In the genomic region with DNA sequence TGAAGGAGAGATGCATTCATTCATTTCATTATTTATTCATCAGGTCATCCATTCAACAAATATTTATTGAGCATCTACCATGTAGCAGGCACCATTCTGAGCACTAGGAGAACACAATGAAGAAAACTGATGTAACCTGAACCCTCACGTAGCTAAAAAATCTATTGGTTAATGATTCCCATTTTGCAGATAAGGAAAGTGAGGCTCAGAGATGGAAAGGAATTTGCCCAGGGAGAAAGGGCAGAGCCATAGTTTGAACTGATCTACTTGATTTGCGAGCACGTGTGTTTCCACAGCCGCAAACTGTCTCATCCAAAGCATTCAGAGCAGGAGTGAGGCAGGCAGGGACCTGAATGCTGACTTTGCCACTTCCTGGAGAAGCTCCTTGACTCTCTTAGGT, we compare ENCODE assay signal across 29 cellular contexts. TPM values are rescaled to one million over a fixed set of nuclear protein-coding genes. Genes with fewer than 3 reads are reported as not detected.
A peak's percentile ranks its signal among the peaks of the same experiment; 100 is the strongest.
DNase-seq lines count a peak whose midpoint lies in the region; ATAC-seq, FAIRE-seq and TF ChIP-seq lines count a peak whose summit lies in the region.
"Had no signal": no experiment of that assay in that cellular context is flagged by ENCODE, and none has a peak within 500 bp of the region (broad histone marks: within the 10 kb centered on the region; RNA-seq: fewer than 3 reads in every experiment).

No MANE protein-coding gene starts in this region.

- H3K9me3 ChIP-seq in K562 (replicated peaks; ENCODE audit: control insufficient read depth, insufficient read depth, low read depth, low read length) (no peaks in the 10 kb centered on the region; the same call in 1 of the 2 replicates), keratinocyte (ENCODE audit: control insufficient read depth, low read depth, low read length) (no peaks in the 10 kb centered on the region), mammary epithelial cell (replicated peaks; ENCODE audit: insufficient read depth, low read length) (no peaks in the 10 kb centered on the region)
- H3K9me3 ChIP-seq: BE2C had no signal

- no TSS peak for BruUV-seq in K562 (replicated peaks; lab: Mats Ljungman, UMichigan)
- BruUV-seq in mammary epithelial cell (replicated peaks; lab: Mats Ljungman, UMichigan): no TSS peak

- no peak for TF ChIP-seq RAD21 in K562 (CRISPR knock-in tag; conservative IDR thresholded peaks at IDR 0.05 in 1 of 2, IDR thresholded peaks at IDR 0.05 in 1 of 2)

- TF ChIP-seq POLR2A in K562 (conservative IDR thresholded peaks at IDR 0.05): no peak

- no peak for ATAC-seq in K562
- ATAC-seq: GM12878 had no signal

- CTCF ChIA-PET in K562 (lab: Yijun Ruan, JAX; ENCODE audit: low intra/inter-chr PET ratio) (no interaction called here), mammary epithelial cell (lab: Charles Lee; ENCODE audit: low non-redundant PET) (interaction anchor here (0.6 kb wide), 1 partner anchor 18 kb away, joined by 3 read pairs; no protein-coding TSS in a partner anchor)

- H3K27ac ChIP-seq in K562 (ENCODE audit: extremely low read depth, low read depth, low read length) (no peak overlapping the region), keratinocyte (ENCODE audit: control insufficient read depth, insufficient read depth, low read length) (no peak overlapping the region), mammary epithelial cell (ENCODE audit: insufficient read depth, low read depth, low read length) (no peak overlapping the region)
- H3K27ac ChIP-seq: BLaER1 had no signal

- dilution Hi-C loops in keratinocyte (cut with MboI; ENCODE audit: extremely low pct_ligation_motif_present, low sequenced_read_pairs) (no loop called here), mammary epithelial cell (cut with HindIII; ENCODE audit: low sequenced_read_pairs) (no loop called here)

- no peak for FAIRE-seq in K562 (lab: Jason Lieb, UNC)
- peak; percentile 94 for FAIRE-seq in keratinocyte (lab: Jason Lieb, UNC)
- FAIRE-seq: A204.1, GM12878, GM12892, GM18507 had no signal

- peaks cover 19 to 32% of the 10 kb centered on the region in 2 experiments; a peak in 4 of 5 replicates for H3K4me1 ChIP-seq in K562 (replicated peaks in 1 of 2; ENCODE audit: control insufficient read depth in 2 of 2, insufficient read depth in 2 of 2, low read length in 2 of 2)
- H3K4me1 ChIP-seq in keratinocyte (ENCODE audit: control insufficient read depth, extremely low read depth, insufficient read depth, low read length): peaks cover 35% of the 10 kb centered on the region
- peaks cover 32% of the 10 kb centered on the region for H3K4me1 ChIP-seq in mammary epithelial cell (ENCODE audit: insufficient read depth, low read length)
- H3K4me1 ChIP-seq: BE2C had no signal

- H3K4me2 ChIP-seq in K562 (ENCODE audit: insufficient read depth, low read length) (no peak overlapping the region), keratinocyte (ENCODE audit: control insufficient read depth, extremely low read depth, insufficient read depth, low read depth, low read length) (peak overlapping the region; percentile 24), mammary epithelial cell (ENCODE audit: insufficient read depth, low read depth, low read length) (no peak overlapping the region)
- H3K4me2 ChIP-seq: BLaER1 had no signal

- H3K36me3 ChIP-seq in K562 (ENCODE audit: control insufficient read depth, insufficient read depth, low read length) (no peaks in the 10 kb centered on the region), keratinocyte (ENCODE audit: control insufficient read depth in 2 of 2, extremely low read depth in 1 of 2, insufficient read depth in 2 of 2, low read length in 2 of 2) (peaks cover 2 to 6% of the 10 kb centered on the region in 2 experiments), mammary epithelial cell (ENCODE audit: insufficient read depth, low read length) (no peaks in the 10 kb centered on the region)
- H3K36me3 ChIP-seq: BE2C, BLaER1 had no signal

- 5% methylated on average over 4 of the region's 4 CpGs for WGBS in K562 (ENCODE audit: insufficient coverage, low coverage, missing lambda C conversion rate)
- 92% methylated on average over 4 of the region's 4 CpGs for WGBS in mammary epithelial cell (ENCODE audit: low coverage, missing lambda C conversion rate)

- TF ChIP-seq CTCF in K562 (IDR thresholded peaks at IDR 0.05 in 2 of 3, conservative IDR thresholded peaks at IDR 0.05 in 1 of 3; ENCODE audit: insufficient read depth in 2 of 3, low read depth in 1 of 3, low read length in 3 of 3) (no peak), keratinocyte (optimal IDR thresholded peaks at IDR 0.05 in 1 of 3, IDR thresholded peaks at IDR 0.05 in 1 of 3, conservative IDR thresholded peaks at IDR 0.05 in 1 of 3; ENCODE audit: extremely low read depth in 1 of 3, insufficient read depth in 2 of 3, low read length in 3 of 3) (no peak), mammary epithelial cell (conservative IDR thresholded peaks at IDR 0.05 in 1 of 2, IDR thresholded peaks at IDR 0.05 in 1 of 2; ENCODE audit: extremely low read depth in 1 of 2, insufficient read depth in 1 of 2, low read depth in 1 of 2, low read length in 2 of 2) (no peak)

- no peaks in the 10 kb centered on the region for H4K20me1 ChIP-seq in K562 (replicated peaks; ENCODE audit: control insufficient read depth, insufficient read depth, low read length)
- H4K20me1 ChIP-seq in keratinocyte (ENCODE audit: control insufficient read depth, extremely low read depth, insufficient read depth, low read length): no peaks in the 10 kb centered on the region
- H4K20me1 ChIP-seq in mammary epithelial cell (ENCODE audit: insufficient read depth, low read length): no peaks in the 10 kb centered on the region
- H4K20me1 ChIP-seq: BLaER1 had no signal

- DNase-seq in K562 (ENCODE audit: extremely low read depth in 1 of 4, low spot score in 3 of 4) (no peak), keratinocyte (ENCODE audit: low read depth, low spot score) (no peak), kidney tubule cell (ENCODE audit: low spot score) (no peak), mammary epithelial cell (no peak)
- DNase-seq: 8988T; ACHN; BE2C; C1 segment of cervical spinal cord; CD4-positive, alpha-beta memory T cell; CD4-positive, CD25-positive, alpha-beta regulatory T cell; CD8-positive, alpha-beta memory T cell; COR-L47; DMS 273 treated with DMSO at 0.1 percent for 48 hours; DMS153; DMS53; DMS79; DND-41; EL; GDM1 had no signal

- H3K9me1 ChIP-seq in K562 (ENCODE audit: control insufficient read depth, insufficient read depth, low read length): no peaks in the 10 kb centered on the region
- no peaks in the 10 kb centered on the region for H3K9me1 ChIP-seq in keratinocyte (ENCODE audit: control insufficient read depth, extremely low read depth, insufficient read depth, low read length)

- H3K27me3 ChIP-seq in K562 (ENCODE audit: control insufficient read depth in 2 of 2, insufficient read depth in 2 of 2, low read length in 2 of 2) (peaks cover 0 to 15% of the 10 kb centered on the region in 2 experiments; a peak in 3 of 5 replicates), keratinocyte (ENCODE audit: control insufficient read depth, extremely low read depth, insufficient read depth, low read length) (no peaks in the 10 kb centered on the region), mammary epithelial cell (ENCODE audit: insufficient read depth, low read length) (no peaks in the 10 kb centered on the region)
- H3K27me3 ChIP-seq: BE2C, BLaER1 had no signal

- H3K9ac ChIP-seq in K562 (ENCODE audit: insufficient read depth in 1 of 2, low read depth in 2 of 2, low read length in 2 of 2) (no peak overlapping the region), keratinocyte (ENCODE audit: control insufficient read depth, extremely low read depth, insufficient read depth, low read length) (peak overlapping the region; percentile 25), mammary epithelial cell (ENCODE audit: insufficient read depth, low read length) (no peak overlapping the region)
- H3K9ac ChIP-seq: BLaER1 had no signal

- intact Hi-C loops in K562 (cut with micrococcal nuclease) (no loop called here), mammary epithelial cell (cut with micrococcal nuclease) (no loop called here)

- H3K79me2 ChIP-seq in K562 (ENCODE audit: control insufficient read depth, insufficient read depth, low read length): no peaks in the 10 kb centered on the region
- H3K79me2 ChIP-seq in keratinocyte (ENCODE audit: control insufficient read depth, insufficient read depth, low read length): peaks cover 14% of the 10 kb centered on the region
- peaks cover 20% of the 10 kb centered on the region for H3K79me2 ChIP-seq in mammary epithelial cell (ENCODE audit: insufficient read depth, low read length)

- POLR2A ChIA-PET in K562 (lab: Yijun Ruan, JAX): interaction anchor here (1.1 to 1.2 kb wide), 2 partner anchors 11 to 18 kb away, joined by 3 read pairs; no protein-coding TSS in a partner anchor

- in situ Hi-C loops in K562 (cut with MboI): no loop called here
- in situ Hi-C loops in mammary epithelial cell (cut with MboI; ENCODE audit: low sequenced_read_pairs in 2 of 2): no loop called here

- TF ChIP-seq EP300 in K562 (IDR thresholded peaks at IDR 0.05; ENCODE audit: low read length): no peak

- H3K4me3 ChIP-seq in K562: no peak overlapping the region
- H3K4me3 ChIP-seq in keratinocyte (ENCODE audit: control insufficient read depth in 2 of 3, extremely low read depth in 1 of 3, insufficient read depth in 2 of 3, low read depth in 1 of 3, low read length in 3 of 3): no peak overlapping the region
- no peak overlapping the region for H3K4me3 ChIP-seq in mammary epithelial cell (replicated peaks in 1 of 3; ENCODE audit: insufficient read depth in 1 of 3, low read depth in 2 of 3, low read length in 3 of 3)
- H3K4me3 ChIP-seq: BLaER1, GM12878 had no signal

- H2AFZ ChIP-seq in K562 (ENCODE audit: low read depth, low read length) (no peak overlapping the region), keratinocyte (ENCODE audit: control insufficient read depth, low read length) (no peak overlapping the region), mammary epithelial cell (ENCODE audit: low read depth, low read length) (no peak overlapping the region)

RNA-seq across cellular contexts. Expression of a gene that starts 2.7 kb away (rescaled TPM):
- total RNA-seq in K562 (2011; cell fraction: chromatin; rRNA removed; ENCODE audit: low replicate concordance): 0.93 TPM in 1 of 2 replicates, not detected in the other
- 0.66 and 2.2 TPM in 2 replicates for total RNA-seq in K562 (2011; cell fraction: nucleolus; rRNA removed)
- 1.2 and 3.7 TPM in 2 replicates for total RNA-seq in K562 (2011; cell fraction: nucleoplasm; rRNA removed)
- total RNA-seq in K562 (2014; rRNA removed) (0.45 TPM in 1 of 2 replicates, not detected in the other), K562 (2014; rRNA removed; fragmentation: Illumina TruSeq; extraction: Trizol) (0.40 TPM in 1 of 2 replicates, not detected in the other), K562 (2015; rRNA removed; fragmentation: Illumina TruSeq; extraction: Trizol) (0.41 and 0.76 TPM in 2 replicates), K562 (2021) (1.4 TPM in 2 replicates), mammary epithelial cell (10 to 100 TPM; 51.5 to 80.0 TPM)
- polyA plus RNA-seq in K562 (2011; rRNA removed) (0.62 and 0.79 TPM in 2 replicates), K562 (2014; fragmentation: Illumina TruSeq; extraction: Trizol) (0.44 and 0.49 TPM in 2 replicates), K562 (2014; fragmentation: Nextera tagmentation; extraction: Ambion mirVana) (1 to 10 TPM in 1 of 2 experiments, under 1 TPM in 1; 0.37 to 1.7 TPM), K562 (2014; rRNA removed) (1.1 and 1.4 TPM in 2 replicates), keratinocyte (88.8 to 232 TPM (median 118 TPM) in 3 replicates), mammary epithelial cell (127 TPM)
- 0.65 and 1.9 TPM in 2 replicates for polyA plus RNA-seq in K562 (2011; cell fraction: cytosol; rRNA removed)
- 0.72 and 2.0 TPM in 2 replicates for polyA plus RNA-seq in K562 (2011; cell fraction: nucleus; rRNA removed)
- polyA plus RNA-seq in K562 (2012): 1.6 and 3.0 TPM in 2 replicates
- polyA minus RNA-seq in K562 (2011; rRNA and poly(A)+ RNA removed): not detected in 2 replicates
- polyA minus RNA-seq in K562 (2011; cell fraction: cytosol; rRNA and poly(A)+ RNA removed): not detected in 2 replicates
- polyA minus RNA-seq in K562 (2011; cell fraction: nucleus; rRNA and poly(A)+ RNA removed): 0.67 TPM in 1 of 2 replicates, not detected in the other
- polyA plus RNA-seq in keratinocyte (2011; ENCODE audit: low read depth): 465 TPM
- polyA plus RNA-seq in keratinocyte (2011; cell fraction: cytosol; rRNA removed): 101 and 121 TPM in 2 replicates
- 103 and 104 TPM in 2 replicates for polyA plus RNA-seq in keratinocyte (2011; cell fraction: nucleus; rRNA removed)
- 205 and 602 TPM in 2 replicates for polyA plus RNA-seq in keratinocyte (2012; ENCODE audit: low replicate concordance)
- polyA minus RNA-seq in keratinocyte (75.5 to 165 TPM (median 104 TPM) in 3 replicates), mammary epithelial cell (167 TPM)
- 82.9 TPM for polyA minus RNA-seq in keratinocyte (2011; cell fraction: cytosol; rRNA and poly(A)+ RNA removed)
- polyA minus RNA-seq in keratinocyte (2011; cell fraction: nucleus; rRNA and poly(A)+ RNA removed): 61.0 and 75.9 TPM in 2 replicates
- total RNA-seq: A673; CD4-positive, alpha-beta memory T cell; CD4-positive, CD25-positive, alpha-beta regulatory T cell; CD8-positive, alpha-beta memory T cell; Daoy; G401; GM12878 had no signal
- polyA plus RNA-seq: AG04450; CD14-positive monocyte; CD4-positive, alpha-beta memory T cell; CD4-positive, CD25-positive, alpha-beta regulatory T cell; CD8-positive, alpha-beta memory T cell; GM12878 had no signal

RNA-seq across cellular contexts. Expression of a gene that starts 15.0 kb away (rescaled TPM):
- not detected in 2 replicates for total RNA-seq in K562 (2011; cell fraction: chromatin; rRNA removed; ENCODE audit: low replicate concordance)
- total RNA-seq in K562 (2011; cell fraction: nucleolus; rRNA removed): not detected in 2 replicates
- total RNA-seq in K562 (2011; cell fraction: nucleoplasm; rRNA removed): not detected in 2 replicates
- total RNA-seq in K562 (2014; rRNA removed) (not detected in 2 replicates), K562 (2014; rRNA removed; fragmentation: Illumina TruSeq; extraction: Trizol) (not detected in 2 replicates), K562 (2015; rRNA removed; fragmentation: Illumina TruSeq; extraction: Trizol) (not detected in 2 replicates), K562 (2021) (not detected in 2 replicates), mammary epithelial cell (100 to 1,000 TPM in 1 of 2 donors, 10 to 100 TPM in 1; 47.3 to 584 TPM)
- polyA plus RNA-seq in K562 (2011; rRNA removed) (not detected in 2 replicates), K562 (2014; fragmentation: Illumina TruSeq; extraction: Trizol) (not detected in 2 replicates), K562 (2014; fragmentation: Nextera tagmentation; extraction: Ambion mirVana) (under 1 TPM in 1 of 2 experiments, not detected in 1; 0.03 TPM), K562 (2014; rRNA removed) (not detected in 2 replicates), keratinocyte (22.4 to 33.8 TPM (median 29.2 TPM) in 3 replicates), mammary epithelial cell (196 TPM)
- polyA plus RNA-seq in K562 (2011; cell fraction: cytosol; rRNA removed): 0.06 TPM in 1 of 2 replicates, not detected in the other
- not detected in 2 replicates for polyA plus RNA-seq in K562 (2011; cell fraction: nucleus; rRNA removed)
- 0.08 TPM in 1 of 2 replicates, not detected in the other for polyA plus RNA-seq in K562 (2012)
- polyA minus RNA-seq in K562 (2011; rRNA and poly(A)+ RNA removed): not detected in 2 replicates
- not detected in 2 replicates for polyA minus RNA-seq in K562 (2011; cell fraction: cytosol; rRNA and poly(A)+ RNA removed)
- polyA minus RNA-seq in K562 (2011; cell fraction: nucleus; rRNA and poly(A)+ RNA removed): not detected in 2 replicates
- 140 TPM for polyA plus RNA-seq in keratinocyte (2011; ENCODE audit: low read depth)
- 27.6 and 59.2 TPM in 2 replicates for polyA plus RNA-seq in keratinocyte (2011; cell fraction: cytosol; rRNA removed)
- 89.8 and 155 TPM in 2 replicates for polyA plus RNA-seq in keratinocyte (2011; cell fraction: nucleus; rRNA removed)
- 36.2 and 757 TPM in 2 replicates for polyA plus RNA-seq in keratinocyte (2012; ENCODE audit: low replicate concordance)
- polyA minus RNA-seq in keratinocyte (11.1 to 66.6 TPM (median 14.4 TPM) in 3 replicates), mammary epithelial cell (231 TPM)
- polyA minus RNA-seq in keratinocyte (2011; cell fraction: cytosol; rRNA and poly(A)+ RNA removed): 16.1 TPM
- polyA minus RNA-seq in keratinocyte (2011; cell fraction: nucleus; rRNA and poly(A)+ RNA removed): 39.9 and 57.8 TPM in 2 replicates
- total RNA-seq: A673; CD4-positive, alpha-beta memory T cell; CD4-positive, CD25-positive, alpha-beta regulatory T cell; CD8-positive, alpha-beta memory T cell; Daoy; G401; GM12878 had no signal
- polyA plus RNA-seq: AG04450; CD14-positive monocyte; CD4-positive, alpha-beta memory T cell; CD4-positive, CD25-positive, alpha-beta regulatory T cell; CD8-positive, alpha-beta memory T cell; GM12878 had no signal

RNA-seq across cellular contexts. Expression of a gene that starts 20.8 kb away (rescaled TPM):
- not detected in 2 replicates for total RNA-seq in K562 (2011; cell fraction: chromatin; rRNA removed; ENCODE audit: low replicate concordance)
- total RNA-seq in K562 (2011; cell fraction: nucleolus; rRNA removed): not detected in 2 replicates
- total RNA-seq in K562 (2011; cell fraction: nucleoplasm; rRNA removed): 0.46 TPM in 1 of 2 replicates, not detected in the other
- not detected in 2 replicates for total RNA-seq in K562 (2014; rRNA removed)
- not detected in 2 replicates for total RNA-seq in K562 (2014; rRNA removed; fragmentation: Illumina TruSeq; extraction: Trizol)
- total RNA-seq in K562 (2015; rRNA removed; fragmentation: Illumina TruSeq; extraction: Trizol): not detected in 2 replicates
- total RNA-seq in K562 (2021): 0.11 TPM in 1 of 2 replicates, not detected in the other
- polyA plus RNA-seq in K562 (2011; rRNA removed): not detected in 2 replicates
- polyA plus RNA-seq in K562 (2011; cell fraction: cytosol; rRNA removed): 0.18 TPM in 1 of 2 replicates, not detected in the other
- polyA plus RNA-seq in K562 (2011; cell fraction: nucleus; rRNA removed): not detected in 2 replicates
- 0.03 and 0.08 TPM in 2 replicates for polyA plus RNA-seq in K562 (2012)
- not detected in 2 replicates for polyA plus RNA-seq in K562 (2014; fragmentation: Illumina TruSeq; extraction: Trizol)
- not detected for polyA plus RNA-seq in K562 (2014; fragmentation: Nextera tagmentation; extraction: Ambion mirVana)
- polyA plus RNA-seq in K562 (2014; rRNA removed): not detected in 2 replicates
- polyA minus RNA-seq in K562 (2011; rRNA and poly(A)+ RNA removed): not detected in 2 replicates
- polyA minus RNA-seq in K562 (2011; cell fraction: cytosol; rRNA and poly(A)+ RNA removed): not detected in 2 replicates
- polyA minus RNA-seq in K562 (2011; cell fraction: nucleus; rRNA and poly(A)+ RNA removed): not detected in 2 replicates
- 56.3 to 97.5 TPM (median 95.3 TPM) in 3 replicates for polyA plus RNA-seq in keratinocyte
- 229 TPM for polyA plus RNA-seq in keratinocyte (2011; ENCODE audit: low read depth)
- polyA plus RNA-seq in keratinocyte (2011; cell fraction: cytosol; rRNA removed): 130 and 165 TPM in 2 replicates
- 213 and 216 TPM in 2 replicates for polyA plus RNA-seq in keratinocyte (2011; cell fraction: nucleus; rRNA removed)
- 105 and 359 TPM in 2 replicates for polyA plus RNA-seq in keratinocyte (2012; ENCODE audit: low replicate concordance)
- 56.9 to 212 TPM (median 115 TPM) in 3 replicates for polyA minus RNA-seq in keratinocyte
- polyA minus RNA-seq in keratinocyte (2011; cell fraction: cytosol; rRNA and poly(A)+ RNA removed): 217 TPM
- polyA minus RNA-seq in keratinocyte (2011; cell fraction: nucleus; rRNA and poly(A)+ RNA removed): 112 and 176 TPM in 2 replicates
- total RNA-seq in mammary epithelial cell: 10 to 100 TPM; 63.1 to 74.0 TPM
- 232 TPM for polyA plus RNA-seq in mammary epithelial cell
- polyA minus RNA-seq in mammary epithelial cell: 300 TPM
- total RNA-seq: A673; CD4-positive, alpha-beta memory T cell; CD4-positive, CD25-positive, alpha-beta regulatory T cell; CD8-positive, alpha-beta memory T cell; Daoy; G401; GM12878 had no signal
- polyA plus RNA-seq: AG04450; CD14-positive monocyte; CD4-positive, alpha-beta memory T cell; CD4-positive, CD25-positive, alpha-beta regulatory T cell; CD8-positive, alpha-beta memory T cell; GM12878 had no signal

RNA-seq across cellular contexts. Expression of a gene that starts 27.7 kb away (rescaled TPM):
- not detected in 2 replicates for total RNA-seq in K562 (2011; cell fraction: chromatin; rRNA removed; ENCODE audit: low replicate concordance)
- not detected in 2 replicates for total RNA-seq in K562 (2011; cell fraction: nucleolus; rRNA removed)
- total RNA-seq in K562 (2011; cell fraction: nucleoplasm; rRNA removed): not detected in 2 replicates
- total RNA-seq in K562 (2014; rRNA removed) (not detected in 2 replicates), K562 (2014; rRNA removed; fragmentation: Illumina TruSeq; extraction: Trizol) (not detected in 2 replicates), K562 (2015; rRNA removed; fragmentation: Illumina TruSeq; extraction: Trizol) (not detected in 2 replicates), K562 (2021) (not detected in 2 replicates), mammary epithelial cell (1 to 10 TPM; 2.3 to 2.5 TPM)
- polyA plus RNA-seq in K562 (2011; rRNA removed) (not detected in 2 replicates), K562 (2014; fragmentation: Illumina TruSeq; extraction: Trizol) (not detected in 2 replicates), K562 (2014; fragmentation: Nextera tagmentation; extraction: Ambion mirVana) (not detected), K562 (2014; rRNA removed) (not detected in 2 replicates), keratinocyte (12.8 to 39.0 TPM (median 18.0 TPM) in 3 replicates), mammary epithelial cell (1.5 TPM)
- not detected in 2 replicates for polyA plus RNA-seq in K562 (2011; cell fraction: cytosol; rRNA removed)
- not detected in 2 replicates for polyA plus RNA-seq in K562 (2011; cell fraction: nucleus; rRNA removed)
- not detected in 2 replicates for polyA plus RNA-seq in K562 (2012)
- polyA minus RNA-seq in K562 (2011; rRNA and poly(A)+ RNA removed): not detected in 2 replicates
- polyA minus RNA-seq in K562 (2011; cell fraction: cytosol; rRNA and poly(A)+ RNA removed): not detected in 2 replicates
- polyA minus RNA-seq in K562 (2011; cell fraction: nucleus; rRNA and poly(A)+ RNA removed): not detected in 2 replicates
- 70.5 TPM for polyA plus RNA-seq in keratinocyte (2011; ENCODE audit: low read depth)
- 29.1 and 35.1 TPM in 2 replicates for polyA plus RNA-seq in keratinocyte (2011; cell fraction: cytosol; rRNA removed)
- polyA plus RNA-seq in keratinocyte (2011; cell fraction: nucleus; rRNA removed): 57.0 and 68.1 TPM in 2 replicates
- polyA plus RNA-seq in keratinocyte (2012; ENCODE audit: low replicate concordance): 16.1 and 182 TPM in 2 replicates
- polyA minus RNA-seq in keratinocyte (8.1 to 22.2 TPM (median 10.7 TPM) in 3 replicates), mammary epithelial cell (not detected)
- 38.9 TPM for polyA minus RNA-seq in keratinocyte (2011; cell fraction: cytosol; rRNA and poly(A)+ RNA removed)
- polyA minus RNA-seq in keratinocyte (2011; cell fraction: nucleus; rRNA and poly(A)+ RNA removed): 14.5 and 16.5 TPM in 2 replicates
- total RNA-seq: A673; CD4-positive, alpha-beta memory T cell; CD4-positive, CD25-positive, alpha-beta regulatory T cell; CD8-positive, alpha-beta memory T cell; Daoy; G401; GM12878 had no signal
- polyA plus RNA-seq: AG04450; CD14-positive monocyte; CD4-positive, alpha-beta memory T cell; CD4-positive, CD25-positive, alpha-beta regulatory T cell; CD8-positive, alpha-beta memory T cell; GM12878 had no signal

RNA-seq across cellular contexts. Expression of a gene that starts 29.3 kb away (rescaled TPM):
- total RNA-seq in K562 (2011; cell fraction: chromatin; rRNA removed; ENCODE audit: low replicate concordance): not detected in 2 replicates
- not detected in 2 replicates for total RNA-seq in K562 (2011; cell fraction: nucleolus; rRNA removed)
- not detected in 2 replicates for total RNA-seq in K562 (2011; cell fraction: nucleoplasm; rRNA removed)
- not detected in 2 replicates for total RNA-seq in K562 (2014; rRNA removed)
- not detected in 2 replicates for total RNA-seq in K562 (2014; rRNA removed; fragmentation: Illumina TruSeq; extraction: Trizol)
- not detected in 2 replicates for total RNA-seq in K562 (2015; rRNA removed; fragmentation: Illumina TruSeq; extraction: Trizol)
- total RNA-seq in K562 (2021): not detected in 2 replicates
- polyA plus RNA-seq in K562 (2011; rRNA removed): not detected in 2 replicates
- polyA plus RNA-seq in K562 (2011; cell fraction: cytosol; rRNA removed): not detected in 2 replicates
- 0.11 TPM in 1 of 2 replicates, not detected in the other for polyA plus RNA-seq in K562 (2011; cell fraction: nucleus; rRNA removed)
- not detected in 2 replicates for polyA plus RNA-seq in K562 (2012)
- polyA plus RNA-seq in K562 (2014; fragmentation: Illumina TruSeq; extraction: Trizol): not detected in 2 replicates
- polyA plus RNA-seq in K562 (2014; fragmentation: Nextera tagmentation; extraction: Ambion mirVana): not detected
- not detected in 2 replicates for polyA plus RNA-seq in K562 (2014; rRNA removed)
- polyA minus RNA-seq in K562 (2011; rRNA and poly(A)+ RNA removed): not detected in 2 replicates
- not detected in 2 replicates for polyA minus RNA-seq in K562 (2011; cell fraction: cytosol; rRNA and poly(A)+ RNA removed)
- not detected in 2 replicates for polyA minus RNA-seq in K562 (2011; cell fraction: nucleus; rRNA and poly(A)+ RNA removed)
- polyA plus RNA-seq in keratinocyte: 0.73 to 2.5 TPM (median 1.9 TPM) in 3 replicates
- 5.6 TPM for polyA plus RNA-seq in keratinocyte (2011; ENCODE audit: low read depth)
- 0.81 and 2.5 TPM in 2 replicates for polyA plus RNA-seq in keratinocyte (2011; cell fraction: cytosol; rRNA removed)
- polyA plus RNA-seq in keratinocyte (2011; cell fraction: nucleus; rRNA removed): 3.6 and 7.7 TPM in 2 replicates
- 2.8 and 23.6 TPM in 2 replicates for polyA plus RNA-seq in keratinocyte (2012; ENCODE audit: low replicate concordance)
- polyA minus RNA-seq in keratinocyte: 0.69 to 5.9 TPM (median 2.7 TPM) in 3 replicates
- 3.3 TPM for polyA minus RNA-seq in keratinocyte (2011; cell fraction: cytosol; rRNA and poly(A)+ RNA removed)
- 3.2 and 8.3 TPM in 2 replicates for polyA minus RNA-seq in keratinocyte (2011; cell fraction: nucleus; rRNA and poly(A)+ RNA removed)
- 100 to 1,000 TPM in 1 of 2 donors, 10 to 100 TPM in 1; 12.7 to 175 TPM for total RNA-seq in mammary epithelial cell
- polyA plus RNA-seq in mammary epithelial cell: 34.6 TPM
- polyA minus RNA-seq in mammary epithelial cell: 35.4 TPM
- total RNA-seq: A673; CD4-positive, alpha-beta memory T cell; CD4-positive, CD25-positive, alpha-beta regulatory T cell; CD8-positive, alpha-beta memory T cell; Daoy; G401; GM12878 had no signal
- polyA plus RNA-seq: AG04450; CD14-positive monocyte; CD4-positive, alpha-beta memory T cell; CD4-positive, CD25-positive, alpha-beta regulatory T cell; CD8-positive, alpha-beta memory T cell; GM12878 had no signal

Comparison
In these comparisons a context has a peak if more than half of its experiments do, and no peak if none do; other contexts are left out.
1. RNA of a gene that starts 2.7 kb away (polyA plus RNA-seq): 127 TPM in mammary epithelial cell (single experiment) and 88.8 to 602 TPM in keratinocyte; 0.37 to 3.0 TPM in K562; every median in the first group is over 10 times any median in the second.
2. RNA of a gene that starts 15.0 kb away (polyA plus RNA-seq): 196 TPM in mammary epithelial cell (single experiment) and 22.4 to 757 TPM in keratinocyte; 0.03 to 0.08 TPM in K562; every median in the first group is over 10 times any median in the second.
3. RNA of a gene that starts 20.8 kb away (polyA plus RNA-seq): 232 TPM in mammary epithelial cell (single experiment) and 56.3 to 359 TPM in keratinocyte; 0.03 to 0.18 TPM in K562; every median in the first group is over 10 times any median in the second.